Comparison of ENCODE assay signal across 1 cellular context in the genomic region with DNA sequence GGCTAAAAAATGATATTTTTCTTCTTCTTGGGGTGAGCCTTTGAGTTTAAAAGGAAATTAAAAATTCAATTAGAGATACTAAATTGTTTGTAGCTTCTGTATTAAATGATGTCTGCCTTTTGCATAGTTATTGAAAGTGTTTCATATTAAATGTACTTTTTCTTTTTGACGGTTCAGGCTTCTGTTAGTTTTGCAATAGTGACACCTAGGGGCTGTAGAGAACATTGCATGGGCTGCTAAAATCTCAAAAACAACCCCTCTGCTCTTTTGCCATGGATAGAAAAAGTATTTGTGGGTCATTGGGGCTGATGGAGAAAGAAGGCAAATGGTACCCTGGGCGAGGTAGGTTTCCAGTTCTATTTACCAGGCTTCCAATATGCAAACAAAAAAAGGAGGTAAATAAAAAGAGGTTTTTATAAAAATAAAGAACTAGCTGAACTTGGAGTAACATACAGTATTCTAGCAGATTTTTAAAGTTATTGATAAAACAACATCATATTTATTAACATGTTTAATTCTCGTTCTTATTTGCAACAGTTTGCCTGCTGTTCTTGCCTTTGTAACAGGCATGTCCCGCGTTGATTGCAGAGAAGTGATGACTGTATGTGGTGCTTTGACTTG.
A peak's percentile ranks its signal among the peaks of the same experiment; 100 is the strongest.
TF ChIP-seq lines count a peak whose summit lies in the region.

No MANE protein-coding gene starts in this region.

TF ChIP-seq in GM12878, 131 proteins besides CTCF, POLR2A, EP300 and RAD21 (continued from another document):
- TF ChIP-seq, protein P1, sequence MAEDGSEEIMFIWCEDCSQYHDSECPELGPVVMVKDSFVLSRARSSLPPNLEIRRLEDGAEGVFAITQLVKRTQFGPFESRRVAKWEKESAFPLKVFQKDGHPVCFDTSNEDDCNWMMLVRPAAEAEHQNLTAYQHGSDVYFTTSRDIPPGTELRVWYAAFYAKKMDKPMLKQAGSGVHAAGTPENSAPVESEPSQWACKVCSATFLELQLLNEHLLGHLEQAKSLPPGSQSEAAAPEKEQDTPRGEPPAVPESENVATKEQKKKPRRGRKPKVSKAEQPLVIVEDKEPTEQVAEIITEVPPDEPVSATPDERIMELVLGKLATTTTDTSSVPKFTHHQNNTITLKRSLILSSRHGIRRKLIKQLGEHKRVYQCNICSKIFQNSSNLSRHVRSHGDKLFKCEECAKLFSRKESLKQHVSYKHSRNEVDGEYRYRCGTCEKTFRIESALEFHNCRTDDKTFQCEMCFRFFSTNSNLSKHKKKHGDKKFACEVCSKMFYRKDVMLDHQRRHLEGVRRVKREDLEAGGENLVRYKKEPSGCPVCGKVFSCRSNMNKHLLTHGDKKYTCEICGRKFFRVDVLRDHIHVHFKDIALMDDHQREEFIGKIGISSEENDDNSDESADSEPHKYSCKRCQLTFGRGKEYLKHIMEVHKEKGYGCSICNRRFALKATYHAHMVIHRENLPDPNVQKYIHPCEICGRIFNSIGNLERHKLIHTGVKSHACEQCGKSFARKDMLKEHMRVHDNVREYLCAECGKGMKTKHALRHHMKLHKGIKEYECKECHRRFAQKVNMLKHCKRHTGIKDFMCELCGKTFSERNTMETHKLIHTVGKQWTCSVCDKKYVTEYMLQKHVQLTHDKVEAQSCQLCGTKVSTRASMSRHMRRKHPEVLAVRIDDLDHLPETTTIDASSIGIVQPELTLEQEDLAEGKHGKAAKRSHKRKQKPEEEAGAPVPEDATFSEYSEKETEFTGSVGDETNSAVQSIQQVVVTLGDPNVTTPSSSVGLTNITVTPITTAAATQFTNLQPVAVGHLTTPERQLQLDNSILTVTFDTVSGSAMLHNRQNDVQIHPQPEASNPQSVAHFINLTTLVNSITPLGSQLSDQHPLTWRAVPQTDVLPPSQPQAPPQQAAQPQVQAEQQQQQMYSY (CRISPR knock-in tag; IDR thresholded peaks at IDR 0.05) = no peak
- peak; percentile 46 for TF ChIP-seq SKIL (IDR thresholded peaks at IDR 0.05; ENCODE audit: low read depth, poor library complexity, severe bottlenecking)
- TF ChIP-seq, protein P2, sequence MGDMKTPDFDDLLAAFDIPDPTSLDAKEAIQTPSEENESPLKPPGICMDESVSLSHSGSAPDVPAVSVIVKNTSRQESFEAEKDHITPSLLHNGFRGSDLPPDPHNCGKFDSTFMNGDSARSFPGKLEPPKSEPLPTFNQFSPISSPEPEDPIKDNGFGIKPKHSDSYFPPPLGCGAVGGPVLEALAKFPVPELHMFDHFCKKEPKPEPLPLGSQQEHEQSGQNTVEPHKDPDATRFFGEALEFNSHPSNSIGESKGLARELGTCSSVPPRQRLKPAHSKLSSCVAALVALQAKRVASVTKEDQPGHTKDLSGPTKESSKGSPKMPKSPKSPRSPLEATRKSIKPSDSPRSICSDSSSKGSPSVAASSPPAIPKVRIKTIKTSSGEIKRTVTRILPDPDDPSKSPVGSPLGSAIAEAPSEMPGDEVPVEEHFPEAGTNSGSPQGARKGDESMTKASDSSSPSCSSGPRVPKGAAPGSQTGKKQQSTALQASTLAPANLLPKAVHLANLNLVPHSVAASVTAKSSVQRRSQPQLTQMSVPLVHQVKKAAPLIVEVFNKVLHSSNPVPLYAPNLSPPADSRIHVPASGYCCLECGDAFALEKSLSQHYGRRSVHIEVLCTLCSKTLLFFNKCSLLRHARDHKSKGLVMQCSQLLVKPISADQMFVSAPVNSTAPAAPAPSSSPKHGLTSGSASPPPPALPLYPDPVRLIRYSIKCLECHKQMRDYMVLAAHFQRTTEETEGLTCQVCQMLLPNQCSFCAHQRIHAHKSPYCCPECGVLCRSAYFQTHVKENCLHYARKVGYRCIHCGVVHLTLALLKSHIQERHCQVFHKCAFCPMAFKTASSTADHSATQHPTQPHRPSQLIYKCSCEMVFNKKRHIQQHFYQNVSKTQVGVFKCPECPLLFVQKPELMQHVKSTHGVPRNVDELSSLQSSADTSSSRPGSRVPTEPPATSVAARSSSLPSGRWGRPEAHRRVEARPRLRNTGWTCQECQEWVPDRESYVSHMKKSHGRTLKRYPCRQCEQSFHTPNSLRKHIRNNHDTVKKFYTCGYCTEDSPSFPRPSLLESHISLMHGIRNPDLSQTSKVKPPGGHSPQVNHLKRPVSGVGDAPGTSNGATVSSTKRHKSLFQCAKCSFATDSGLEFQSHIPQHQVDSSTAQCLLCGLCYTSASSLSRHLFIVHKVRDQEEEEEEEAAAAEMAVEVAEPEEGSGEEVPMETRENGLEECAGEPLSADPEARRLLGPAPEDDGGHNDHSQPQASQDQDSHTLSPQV (IDR thresholded peaks at IDR 0.05) = peak; percentile 59; the same call in 1 of the 2 replicates
TF ChIP-seq in GM12878: peak in this region for 4.
